In the genomic region with DNA sequence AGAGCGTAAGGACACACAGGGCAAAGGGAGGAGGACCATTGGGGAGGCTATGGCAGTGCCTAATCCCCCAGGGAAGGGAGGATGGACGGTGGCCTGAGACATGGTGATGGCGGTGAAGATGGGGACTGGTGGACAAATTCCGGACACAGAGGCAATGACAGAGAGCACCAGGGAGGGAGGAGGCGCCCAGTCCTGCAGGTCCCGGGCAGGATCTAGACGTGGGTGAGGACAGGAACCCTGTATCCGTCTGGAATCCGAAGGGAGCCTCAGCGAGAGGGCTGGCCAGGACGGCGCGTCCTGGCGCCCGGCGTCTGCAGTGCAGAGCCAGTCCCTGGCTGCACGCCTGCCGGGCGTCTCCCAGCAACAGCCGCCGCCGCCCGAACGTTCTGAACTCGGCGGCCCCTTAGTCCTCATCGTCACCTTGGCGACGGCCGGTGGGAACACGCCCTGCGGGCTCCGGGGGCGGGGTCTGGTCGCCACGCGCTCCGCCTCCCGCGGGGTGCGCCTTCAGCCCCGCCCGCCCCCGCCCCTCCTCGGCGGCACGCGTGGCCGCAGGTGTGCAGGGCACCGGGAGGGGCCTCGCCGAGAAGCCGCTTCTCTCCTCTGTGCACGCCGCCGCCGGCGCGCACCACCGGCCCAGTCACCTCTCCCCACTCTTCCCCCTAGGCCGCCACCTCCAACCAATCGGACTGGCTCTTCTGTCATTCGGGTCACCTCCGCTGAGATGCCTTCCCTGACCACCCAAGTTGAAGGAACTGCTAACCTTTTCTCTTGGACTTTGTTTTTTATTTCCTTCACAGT, we compare ENCODE assay signal across 8 cellular contexts. TPM values are rescaled to one million over a fixed set of nuclear protein-coding genes. Genes with fewer than 3 reads are reported as not detected.
DNase-seq lines count a peak whose midpoint lies in the region; ATAC-seq and TF ChIP-seq lines count a peak whose summit lies in the region.

No MANE protein-coding gene starts in this region.

- H3K9ac ChIP-seq in colonic mucosa (ENCODE audit: low read depth in 2 of 2, low read length in 2 of 2): peak overlapping the region; percentile 60 to 83

- H3K27ac ChIP-seq in colonic mucosa (peak overlapping the region; percentile 34), left lung (peak overlapping the region; percentile 72 to 92)

- no peaks in the 10 kb centered on the region for H3K9me3 ChIP-seq in colonic mucosa
- no peaks in the 10 kb centered on the region for H3K9me3 ChIP-seq in left lung

- H3K27ac Mint-ChIP-seq in activated CD4-positive, alpha-beta T cell treated with anti-CD3 and anti-CD28 coated beads, Interleukin-2, amount 10 ng/mL, durations not matched to agents 24 days and 14 days: peak overlapping the region; percentile 69

- H3K4me1 Mint-ChIP-seq in activated CD4-positive, alpha-beta T cell treated with anti-CD3 and anti-CD28 coated beads, Interleukin-2, amount 10 ng/mL, durations not matched to agents 24 days and 14 days: peaks cover 50% of the 10 kb centered on the region

- H3K36me3 ChIP-seq in colonic mucosa (no peaks in the 10 kb centered on the region), left lung (no peaks in the 10 kb centered on the region)

- no peaks in the 10 kb centered on the region for H3K27me3 ChIP-seq in colonic mucosa
- no peaks in the 10 kb centered on the region for H3K27me3 ChIP-seq in left lung

- H3K4me3 Mint-ChIP-seq in activated CD4-positive, alpha-beta T cell treated with anti-CD3 and anti-CD28 coated beads, Interleukin-2, amount 10 ng/mL, durations not matched to agents 24 days and 14 days: peak overlapping the region; percentile 84

- DNase-seq in AG08396 (ENCODE audit: low spot score) (peak; percentile 95), NCI-H460 (ENCODE audit: extremely low read depth, low read depth) (peak; percentile 59), colonic mucosa (peak; percentile 95), left lung (peak; percentile 93 to 98)
- DNase-seq in activated CD4-positive, alpha-beta T cell treated with anti-CD3 and anti-CD28 coated beads, Interleukin-2, amount 10 ng/mL, durations not matched to agents 24 days and 14 days: peak; percentile 97
- peak; percentile 85 to 90 for DNase-seq in stimulated activated CD4-positive, alpha-beta T cell treated with anti-CD3 and anti-CD28 coated beads, Interleukin-2, amount 100 ng/mL, for 24 hours

- ATAC-seq in GM19035 (IDR thresholded peaks at IDR 0.05; ENCODE audit: unreplicated experiment) (peak; percentile 92), HG03280 (IDR thresholded peaks at IDR 0.05; ENCODE audit: unreplicated experiment) (peak; percentile 94), left lung (peak; percentile 83)

- H3K4me1 ChIP-seq in colonic mucosa (peaks cover 5% of the 10 kb centered on the region), left lung (peaks cover 18 to 63% of the 10 kb centered on the region in 2 donors)

- H3K4me3 ChIP-seq in colonic mucosa (peak overlapping the region; percentile 19), left lung (peak overlapping the region; percentile 12 to 39)

- peaks cover 4% of the 10 kb centered on the region for H3K36me3 Mint-ChIP-seq in activated CD4-positive, alpha-beta T cell treated with anti-CD3 and anti-CD28 coated beads, Interleukin-2, amount 10 ng/mL, durations not matched to agents 24 days and 14 days (ENCODE audit: low read depth)

- no peak for TF ChIP-seq CTCF in colonic mucosa (IDR thresholded peaks at IDR 0.05)
- TF ChIP-seq CTCF in left lung (IDR thresholded peaks at IDR 0.05): peak in 1 of 2 donors; percentile 41

- H3K27me3 Mint-ChIP-seq in activated CD4-positive, alpha-beta T cell treated with anti-CD3 and anti-CD28 coated beads, Interleukin-2, amount 10 ng/mL, durations not matched to agents 24 days and 14 days: no peaks in the 10 kb centered on the region

- intact Hi-C loops in activated CD4-positive, alpha-beta T cell treated with anti-CD3 and anti-CD28 coated beads, Interleukin-2, amount 10 ng/mL, durations not matched to agents 24 days and 14 days (cut with micrococcal nuclease): loop anchor here (1.0 to 5.0 kb wide), 3 partner anchors 9 to 87 kb away; partner anchors contain the start of genes GORASP1 and TTC21A
- intact Hi-C loops in colonic mucosa (cut with DNase I) (no loop called here), left lung (cut with DNase I) (loop anchor here in 1 of 2 donors (5.0 kb wide), 1 partner anchor 33 kb away; no protein-coding TSS in a partner anchor)

- H3K9me3 Mint-ChIP-seq in activated CD4-positive, alpha-beta T cell treated with anti-CD3 and anti-CD28 coated beads, Interleukin-2, amount 10 ng/mL, durations not matched to agents 24 days and 14 days: peaks cover 3% of the 10 kb centered on the region

RNA-seq across cellular contexts. Expression of gene XIRP1, which starts 11.6 kb away (rescaled TPM):
- not detected in 2 replicates for total RNA-seq in NCI-H460 (2014; rRNA removed; shearing (Covaris generic))
- not detected in 2 replicates for polyA plus RNA-seq in NCI-H460 (2014; cell fraction: nucleus; rRNA removed)
- total RNA-seq in activated CD4-positive, alpha-beta T cell treated with anti-CD3 and anti-CD28 coated beads, Interleukin-2, amount 10 ng/mL, durations not matched to agents 24 days and 14 days: 2.7 and 2.9 TPM in 2 replicates
- total RNA-seq in colonic mucosa (not detected), left lung (under 1 TPM; 0.09 to 0.18 TPM)

RNA-seq across cellular contexts. Expression of gene CSRNP1, which starts 27.4 kb away (rescaled TPM):
- total RNA-seq in NCI-H460 (2014; rRNA removed; shearing (Covaris generic)): 7.6 and 8.6 TPM in 2 replicates
- 5.8 and 7.1 TPM in 2 replicates for polyA plus RNA-seq in NCI-H460 (2014; cell fraction: nucleus; rRNA removed)
- 40.5 and 43.1 TPM in 2 replicates for total RNA-seq in activated CD4-positive, alpha-beta T cell treated with anti-CD3 and anti-CD28 coated beads, Interleukin-2, amount 10 ng/mL, durations not matched to agents 24 days and 14 days
- total RNA-seq in colonic mucosa (10 to 100 TPM; 11.2 to 26.6 TPM), left lung (10 to 100 TPM; 24.1 to 33.7 TPM)

Comparison
In these comparisons a context has a peak if more than half of its experiments do, and no peak if none do; other contexts are left out.
1. Peak in every context shown above with its lines: DNase-seq, ATAC-seq, H3K4me3 ChIP-seq and H3K27ac ChIP-seq.